In the genomic region with DNA sequence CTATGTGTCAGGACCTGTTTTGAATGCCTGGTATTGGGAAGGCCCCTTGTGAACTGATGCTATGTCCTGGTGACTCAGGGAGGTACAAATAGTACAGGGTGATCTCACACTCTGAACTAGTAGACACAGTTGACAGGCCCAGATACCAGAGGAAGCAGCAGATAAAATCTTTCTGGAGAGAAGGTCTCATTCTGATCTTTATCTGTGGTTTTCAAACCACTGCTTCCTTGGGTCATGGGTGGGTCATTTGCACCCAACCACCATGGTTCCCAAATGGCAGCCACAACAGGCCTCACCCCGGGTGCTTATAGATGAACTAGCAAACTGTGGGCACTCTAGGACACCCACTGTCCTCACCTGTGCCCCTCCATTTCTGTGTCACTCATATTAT, we compare ENCODE assay signal across 10 cellular contexts. TPM values are rescaled to one million over a fixed set of nuclear protein-coding genes. Genes with fewer than 3 reads are reported as not detected.
A peak's percentile ranks its signal among the peaks of the same experiment; 100 is the strongest.
DNase-seq lines count a peak whose midpoint lies in the region; ATAC-seq and TF ChIP-seq lines count a peak whose summit lies in the region.
"Had no signal": no experiment of that assay in that cellular context is flagged by ENCODE, and none has a peak within 500 bp of the region (broad histone marks: within the 10 kb centered on the region; RNA-seq: fewer than 3 reads in every experiment).

No MANE protein-coding gene starts in this region.

- H2AFZ ChIP-seq in IMR-90 (replicated peaks; ENCODE audit: low read length, poor library complexity) (no peak overlapping the region), smooth muscle cell (ENCODE audit: low read depth) (no peak overlapping the region)

- no peak overlapping the region for H2AK9ac ChIP-seq in IMR-90 (replicated peaks; ENCODE audit: low read depth, low read length, poor library complexity)

- H4K8ac ChIP-seq in IMR-90 (ENCODE audit: low read depth in 2 of 2, low read length in 2 of 2) = no peak overlapping the region

- ATAC-seq in activated T-cell treated with anti-CD3 and anti-CD28 coated beads, Interleukin-2, amount 50 U/mL, for 4 hours = peak; percentile 86 to 90
- ATAC-seq in IMR-90 (ENCODE audit: low read depth) = peak; percentile 35; the same call in 1 of the 2 replicates

- H2BK20ac ChIP-seq in IMR-90 (ENCODE audit: low read depth, low read length) = no peak overlapping the region

- no peak overlapping the region for H2BK5ac ChIP-seq in IMR-90 (ENCODE audit: low read depth, low read length, poor library complexity, severe bottlenecking)

- no peak overlapping the region for H3K4me3 ChIP-seq in IMR-90 (ENCODE audit: insufficient read depth, low read depth, low read length)
- no peak overlapping the region for H3K4me3 ChIP-seq in astrocyte of the spinal cord (ENCODE audit: low read depth, low read length)
- H3K4me3 ChIP-seq in smooth muscle cell = no peak overlapping the region
- H3K4me3 ChIP-seq: BLaER1, left ventricle myocardium inferior had no signal

- no peak for TF ChIP-seq RAD21 in IMR-90 (IDR thresholded peaks at IDR 0.05; ENCODE audit: low read length)

- H2BK120ac ChIP-seq in IMR-90 (ENCODE audit: low read depth, low read length) = no peak overlapping the region

- no peaks in the 10 kb centered on the region for H3K79me2 ChIP-seq in smooth muscle cell (ENCODE audit: low read depth)

- no peaks in the 10 kb centered on the region for H3F3A ChIP-seq in smooth muscle cell (ENCODE audit: low read depth)

- 40% methylated on average over 1 of the region's 1 CpG; no CpG with 5 or more reads in 1 of the 2 experiments for WGBS in IMR-90 (ENCODE audit: extremely low coverage in 2 of 2, insufficient read length in 1 of 2), 2 experiments
- 90% methylated on average over 1 of the region's 1 CpG for WGBS in smooth muscle cell (ENCODE audit: low lambda C conversion rate)

- H4K20me1 ChIP-seq in IMR-90 (ENCODE audit: insufficient read depth, low read length) (no peaks in the 10 kb centered on the region), smooth muscle cell (ENCODE audit: low read depth) (no peaks in the 10 kb centered on the region)
- H4K20me1 ChIP-seq: BLaER1 had no signal

- no peak overlapping the region for H3K18ac ChIP-seq in IMR-90 (ENCODE audit: low read depth, low read length)

- H3K36me3 ChIP-seq in IMR-90 (ENCODE audit: control insufficient read depth, insufficient read depth, low read length) = no peaks in the 10 kb centered on the region
- no peaks in the 10 kb centered on the region for H3K36me3 ChIP-seq in smooth muscle cell (ENCODE audit: low read depth)

- H2BK15ac ChIP-seq in IMR-90 (ENCODE audit: low read depth, low read length) = no peak overlapping the region

- CTCF ChIA-PET in IMR-90 (lab: Yijun Ruan, JAX) = interaction anchor here (0.6 kb wide), 1 partner anchor 177 kb away, joined by 3 read pairs; no protein-coding TSS in a partner anchor

- 0 out of 2 replicates have a peak overlapping the region, but pooled peaks have one; percentile 27 for H3K4ac ChIP-seq in IMR-90 (ENCODE audit: low read depth, low read length)

- TF ChIP-seq POLR2A in IMR-90 (IDR thresholded peaks at IDR 0.05; ENCODE audit: low read depth, low read length) = no peak

- H4K91ac ChIP-seq in IMR-90 (ENCODE audit: insufficient read depth, low read depth, low read length) = no peak overlapping the region

- no peaks in the 10 kb centered on the region for H3K36me3 Mint-ChIP-seq in activated T-cell treated with anti-CD3 and anti-CD28 coated beads, Interleukin-2, amount 50 U/mL, for 4 hours (ENCODE audit: insufficient read depth)

- H3K9me3 Mint-ChIP-seq in activated T-cell treated with anti-CD3 and anti-CD28 coated beads, Interleukin-2, amount 50 U/mL, for 4 hours = no peaks in the 10 kb centered on the region

- H3K4me2 ChIP-seq in IMR-90 (ENCODE audit: low read depth, low read length) = no peak overlapping the region
- no peak overlapping the region for H3K4me2 ChIP-seq in smooth muscle cell
- H3K4me2 ChIP-seq: BLaER1 had no signal

- DNase-seq in activated T-cell treated with anti-CD3 and anti-CD28 coated beads, Interleukin-2, amount 50 U/mL, for 4 hours = no peak
- DNase-seq in activated T-cell treated with anti-CD3 and anti-CD28 coated beads for 4 hours (no peak), IMR-90 (peak; percentile 66), astrocyte of the spinal cord (ENCODE audit: low read depth, low spot score) (peak; percentile 17), smooth muscle cell (lab: John Stamatoyannopoulos, UW; ENCODE audit: unreplicated experiment) (no peak), NCI-H2081 treated with DMSO at 0.1 percent for 48 hours (lab: John Stamatoyannopoulos, UW) (no peak), kidney glomerular epithelial cell (lab: John Stamatoyannopoulos, UW) (no peak), iPS-NIHi7 (ENCODE audit: extremely low spot score) (no peak)
- DNase-seq: left ventricle myocardium inferior had no signal

- H3K4me1 ChIP-seq in IMR-90 (ENCODE audit: control insufficient read depth, insufficient read depth, low read length) (peaks cover 14% of the 10 kb centered on the region), smooth muscle cell (ENCODE audit: low read depth) (no peaks in the 10 kb centered on the region)

- H3K9me3 ChIP-seq in IMR-90 (ENCODE audit: control insufficient read depth, insufficient read depth, low read length) = no peaks in the 10 kb centered on the region
- no peaks in the 10 kb centered on the region for H3K9me3 ChIP-seq in smooth muscle cell (replicated peaks; ENCODE audit: low read depth)
- H3K9me3 ChIP-seq: BLaER1, left ventricle myocardium inferior had no signal

- H3K79me1 ChIP-seq in IMR-90 (ENCODE audit: low read depth in 1 of 2, low read length in 2 of 2) = no peaks in the 10 kb centered on the region; a peak in 1 of 4 replicates

- intact Hi-C loops in IMR-90 (cut with micrococcal nuclease) = no loop called here

- no peak overlapping the region for H2AK5ac ChIP-seq in IMR-90 (ENCODE audit: low read depth, low read length)

- peaks cover 28% of the 10 kb centered on the region for H3K4me1 Mint-ChIP-seq in activated T-cell treated with anti-CD3 and anti-CD28 coated beads, Interleukin-2, amount 50 U/mL, for 4 hours (ENCODE audit: low read depth)

- H3K23ac ChIP-seq in IMR-90 (ENCODE audit: low read depth, low read length) = no peak overlapping the region

- H3K27ac ChIP-seq in IMR-90 (ENCODE audit: insufficient read depth, low read length) (no peak overlapping the region), smooth muscle cell (ENCODE audit: low read depth) (peak overlapping the region; percentile 56)
- H3K27ac ChIP-seq: BLaER1, left ventricle myocardium inferior had no signal

- TF ChIP-seq CTCF in IMR-90 (conservative IDR thresholded peaks at IDR 0.05; ENCODE audit: low read depth, low read length) (no peak), astrocyte of the spinal cord (IDR thresholded peaks at IDR 0.05; ENCODE audit: low read depth, low read length) (no peak), smooth muscle cell (IDR thresholded peaks at IDR 0.05; ENCODE audit: borderline replicate concordance, insufficient read depth, poor library complexity, severe bottlenecking) (no peak)

- no peak overlapping the region for H3K4me3 Mint-ChIP-seq in activated T-cell treated with anti-CD3 and anti-CD28 coated beads, Interleukin-2, amount 50 U/mL, for 4 hours

- dilution Hi-C loops in IMR-90 (cut with HindIII; ENCODE audit: low sequenced_read_pairs, unreplicated experiment) = no loop called here

- POLR2A ChIA-PET in IMR-90 (lab: Charles Lee; ENCODE audit: unreplicated experiment) = no interaction called here

- no TSS peak for BruUV-seq in IMR-90 (replicated peaks; lab: Mats Ljungman, UMichigan)

- 0 out of 2 replicates have a peak overlapping the region, but pooled peaks have one; percentile 38 for H3K14ac ChIP-seq in IMR-90 (replicated peaks; ENCODE audit: low read depth, low read length)

- no peak overlapping the region for H3K9ac ChIP-seq in IMR-90 (ENCODE audit: low read depth, low read length)
- no peak overlapping the region for H3K9ac ChIP-seq in smooth muscle cell (ENCODE audit: low read depth)
- H3K9ac ChIP-seq: BLaER1 had no signal

- in situ Hi-C loops in IMR-90 (cut with MboI; ENCODE audit: low sequenced_read_pairs) = no loop called here
- in situ Hi-C loops in astrocyte of the spinal cord (cut with HindIII; ENCODE audit: low sequenced_read_pairs) = no loop called here

- H4K5ac ChIP-seq in IMR-90 (ENCODE audit: low read depth, low read length) = no peak overlapping the region

- H3K27me3 ChIP-seq in IMR-90 (ENCODE audit: control insufficient read depth, insufficient read depth, low read length) (no peaks in the 10 kb centered on the region), smooth muscle cell (ENCODE audit: low read depth) (no peaks in the 10 kb centered on the region)
- H3K27me3 ChIP-seq: BLaER1 had no signal

- peaks cover 5% of the 10 kb centered on the region for H3K9me1 ChIP-seq in IMR-90 (ENCODE audit: insufficient read depth, low read length)

- no peak overlapping the region; the same call in 1 of the 2 replicates for H3K56ac ChIP-seq in IMR-90 (ENCODE audit: extremely low read depth, insufficient read depth, low read length)

- H3K27me3 Mint-ChIP-seq in activated T-cell treated with anti-CD3 and anti-CD28 coated beads, Interleukin-2, amount 50 U/mL, for 4 hours (ENCODE audit: low read depth) = no peaks in the 10 kb centered on the region

TF ChIP-seq in IMR-90, 13 proteins besides CTCF, POLR2A, EP300 and RAD21:
- TF ChIP-seq SMC3 (IDR thresholded peaks at IDR 0.05; ENCODE audit: low read depth, low read length) (no peak), FOS (IDR thresholded peaks at IDR 0.05; ENCODE audit: low read depth, low read length) (no peak), NFE2L2 (IDR thresholded peaks at IDR 0.05; ENCODE audit: low read depth, low read length) (no peak), CHD1 (IDR thresholded peaks at IDR 0.05; ENCODE audit: low read depth, low read length) (no peak), CEBPB (IDR thresholded peaks at IDR 0.05; ENCODE audit: low read depth, low read length) (no peak), RCOR1 (IDR thresholded peaks at IDR 0.05; ENCODE audit: insufficient replicate concordance, low read length) (no peak), MXI1 (IDR thresholded peaks at IDR 0.05; ENCODE audit: borderline replicate concordance, low read depth, low read length) (no peak), BHLHE40 (IDR thresholded peaks at IDR 0.05; ENCODE audit: low read depth, low read length) (no peak)

RNA-seq across cellular contexts. Expression of gene PXYLP1, which starts 43.4 kb away (rescaled TPM):
- 1 to 10 TPM; 3.4 to 6.8 (median 6.0) TPM for total RNA-seq in activated T-cell treated with anti-CD3 and anti-CD28 coated beads, Interleukin-2, amount 50 U/mL, for 4 hours
- total RNA-seq in IMR-90 (2012; rRNA removed) (13.3 and 15.6 TPM in 2 replicates), smooth muscle cell (4.5 and 5.6 TPM in 2 replicates)
- polyA plus RNA-seq in IMR-90 (2012; rRNA removed) (11.2 and 11.7 TPM in 2 replicates), smooth muscle cell (3.3 and 3.9 TPM in 2 replicates)
- polyA plus RNA-seq in IMR-90 (2012; cell fraction: cytosol; rRNA removed) = 5.3 and 6.3 TPM in 2 replicates
- 10.0 and 20.5 TPM in 2 replicates for polyA plus RNA-seq in IMR-90 (2012; cell fraction: nucleus; rRNA removed; ENCODE audit: low replicate concordance)

Comparison
In these comparisons a context has a peak if more than half of its experiments do, and no peak if none do; other contexts are left out.
1. DNase-seq: peak in IMR-90 (single experiment) and astrocyte of the spinal cord (single experiment); none in activated T-cell treated with anti-CD3 and anti-CD28 coated beads, Interleukin-2, amount 50 U/mL, for 4 hours (single experiment), activated T-cell treated with anti-CD3 and anti-CD28 coated beads for 4 hours (single experiment), smooth muscle cell (single experiment), NCI-H2081 treated with DMSO at 0.1 percent for 48 hours (single experiment), kidney glomerular epithelial cell (single experiment) and iPS-NIHi7 (single experiment).